Comparison of ENCODE assay signal across 15 cellular contexts in the genomic region with DNA sequence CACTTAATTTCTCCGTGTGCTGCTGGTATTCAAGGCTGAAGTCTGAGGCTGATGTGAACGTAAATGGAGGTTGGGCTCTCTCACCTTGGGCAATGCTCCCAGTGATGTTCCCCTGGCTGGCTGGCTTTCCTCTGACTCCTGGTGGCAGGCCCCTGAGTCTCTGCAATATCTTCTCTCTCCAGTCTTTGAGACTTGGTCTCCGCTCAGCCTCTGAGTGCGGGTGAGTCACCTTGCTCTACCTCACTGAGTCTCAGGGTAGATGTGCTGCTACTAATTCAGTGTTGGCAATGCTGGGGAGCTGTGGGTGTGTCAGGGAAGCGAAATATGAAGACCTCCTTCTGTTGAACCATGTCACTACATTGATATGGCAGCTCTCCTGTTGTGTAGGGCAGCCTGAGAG. TPM values are rescaled to one million over a fixed set of nuclear protein-coding genes. Genes with fewer than 3 reads are reported as not detected.
DNase-seq lines count a peak whose midpoint lies in the region; ATAC-seq, FAIRE-seq and TF ChIP-seq lines count a peak whose summit lies in the region.
"Had no signal": no experiment of that assay in that cellular context is flagged by ENCODE, and none has a peak within 500 bp of the region (broad histone marks: within the 10 kb centered on the region; RNA-seq: fewer than 3 reads in every experiment).

No MANE protein-coding gene starts in this region.

- no peak overlapping the region for H3K4me2 ChIP-seq in H1 (ENCODE audit: insufficient read depth in 1 of 2, low read depth in 2 of 2, low read length in 2 of 2)

- H3K4me3 Mint-ChIP-seq in nephron progenitor cell, result no peak overlapping the region
- no peak overlapping the region for H3K4me3 Mint-ChIP-seq in CD4-positive, alpha-beta T cell

- H2AFZ ChIP-seq in H1 (ENCODE audit: low read length), result 0 out of 2 replicates have a peak overlapping the region, but pooled peaks have one; percentile 22

- no peaks in the 10 kb centered on the region for H3K9me3 Mint-ChIP-seq in nephron progenitor cell
- H3K9me3 Mint-ChIP-seq in CD4-positive, alpha-beta T cell, result no peaks in the 10 kb centered on the region
- H3K9me3 Mint-ChIP-seq in activated naive CD4-positive, alpha-beta T cell treated with anti-CD3 and anti-CD28 coated beads, Interleukin-2, amount 50 U/mL, for 72 hours, result no peaks in the 10 kb centered on the region

- no peak overlapping the region for H4K5ac ChIP-seq in H1 (ENCODE audit: insufficient read length, low read depth, low read length)

- H3K36me3 ChIP-seq in HEK293 (ENCODE audit: control insufficient read depth in 2 of 2, insufficient read depth in 1 of 2, low read length in 2 of 2), result no peaks in the 10 kb centered on the region
- peaks cover 2% of the 10 kb centered on the region; the same call in 1 of the 2 replicates for H3K36me3 ChIP-seq in SJSA1
- no peaks in the 10 kb centered on the region for H3K36me3 ChIP-seq in H1 (ENCODE audit: control insufficient read depth in 2 of 4, insufficient read depth in 4 of 4, low read length in 3 of 4)

- no peak overlapping the region for H3K9ac ChIP-seq in H1 (replicated peaks in 1 of 4; ENCODE audit: extremely low read depth in 1 of 4, low read depth in 3 of 4, low read length in 3 of 4)

- H3K23me2 ChIP-seq in H1 (ENCODE audit: low read depth, low read length), result no peaks in the 10 kb centered on the region

- H2BK12ac ChIP-seq in H1 (ENCODE audit: low read depth, low read length), result no peak overlapping the region

- H3K27me3 ChIP-seq in SJSA1 (replicated peaks) (no peaks in the 10 kb centered on the region), H1 (replicated peaks in 1 of 4; ENCODE audit: control insufficient read depth in 3 of 4, extremely low read depth in 1 of 4, insufficient read depth in 3 of 4, low read length in 3 of 4) (no peaks in the 10 kb centered on the region)
- H3K27me3 ChIP-seq in CD4-positive, alpha-beta T cell (ENCODE audit: control insufficient read depth, insufficient read depth, low read length), result peaks cover 3% of the 10 kb centered on the region

- no peak for FAIRE-seq in H1 (lab: Jason Lieb, UNC)

- WGBS in H1 (ENCODE audit: extremely low coverage in 1 of 2, insufficient coverage in 1 of 2, insufficient read length in 1 of 2, insufficient replicate concordance in 2 of 2, low coverage in 1 of 2, low lambda C conversion rate in 2 of 2, missing lambda C conversion rate in 1 of 2), 2 experiments, result 91% methylated on average over 5 of the region's 5 CpGs; no CpG with 5 or more reads in 1 of the 2 experiments

- intact Hi-C loops in CD4-positive, alpha-beta T cell (cut with DNase I, micrococcal nuclease), result loop anchor here in 1 of 2 experiments (10.0 kb wide), 2 partner anchors 316 to 1216 kb away; no protein-coding TSS in a partner anchor

- H3K27ac Mint-ChIP-seq in nephron progenitor cell, result peak overlapping the region; percentile 9
- no peak overlapping the region for H3K27ac Mint-ChIP-seq in CD4-positive, alpha-beta T cell
- no peak overlapping the region for H3K27ac Mint-ChIP-seq in activated naive CD4-positive, alpha-beta T cell treated with anti-CD3 and anti-CD28 coated beads, Interleukin-2, amount 50 U/mL, for 72 hours

- no peaks in the 10 kb centered on the region for H3K79me1 ChIP-seq in H1 (ENCODE audit: low read depth, low read length)

- no peak for TF ChIP-seq POLR2A in H1 (IDR thresholded peaks at IDR 0.05; ENCODE audit: control extremely low read depth in 1 of 2, low read depth in 2 of 2, low read length in 2 of 2)

- H3K18ac ChIP-seq in H1 (ENCODE audit: extremely low read depth, low read length), result no peak overlapping the region

- CTCF ChIA-PET in HEK293 (lab: Yijun Ruan, JAX) (interaction anchor here (0.6 kb wide), 1 partner anchor 68 kb away, joined by 3 read pairs; no protein-coding TSS in a partner anchor), H1 (lab: Charles Lee; ENCODE audit: partially characterized antibody) (interaction anchor here (1.0 to 1.4 kb wide), 2 partner anchors 11 to 12 kb away, joined by 3 read pairs; no protein-coding TSS in a partner anchor)
- CTCF ChIA-PET in CD4-positive, alpha-beta T cell (lab: Charles Lee), result no interaction called here

- DNase-seq in SJSA1 (ENCODE audit: low read depth in 1 of 2, low spot score in 2 of 2), result peak in 1 of 2 experiments; percentile 45
- no peak for DNase-seq in H1 (ENCODE audit: low read depth in 1 of 2, low spot score in 2 of 2)
- no peak for DNase-seq in nephron progenitor cell
- no peak for DNase-seq in CD4-positive, alpha-beta T cell
- no peak for DNase-seq in LoVo (ENCODE audit: low spot score)
- no peak for DNase-seq in activated naive CD4-positive, alpha-beta T cell treated with anti-CD3 and anti-CD28 coated beads, Interleukin-2, amount 50 U/mL, for 72 hours (ENCODE audit: low spot score in 2 of 2)
- DNase-seq: AML-193, DMS79, NCI-H1436 treated with DMSO at 0.1 percent for 48 hours, NCI-H2081, NCI-H524 treated with DMSO at 0.1 percent for 48 hours, OCI-M1 had no signal

- POLR2A ChIA-PET in HEK293 (lab: Yijun Ruan, JAX) (no interaction called here), H1 (lab: Charles Lee; ENCODE audit: partially characterized antibody) (interaction anchor here (1.9 kb wide), 1 partner anchor 12 kb away, joined by 9 read pairs; no protein-coding TSS in a partner anchor)
- POLR2A ChIA-PET in CD4-positive, alpha-beta T cell (lab: Charles Lee), result no interaction called here

- no peaks in the 10 kb centered on the region for H3K79me2 ChIP-seq in H1 (ENCODE audit: control insufficient read depth in 1 of 2, insufficient read depth in 2 of 2, low read length in 2 of 2)

- H2BK20ac ChIP-seq in H1 (ENCODE audit: low read length), result no peak overlapping the region

- no peak overlapping the region for H3K23ac ChIP-seq in H1 (ENCODE audit: insufficient read length)

- no peaks in the 10 kb centered on the region for H3K4me1 ChIP-seq in HEK293 (ENCODE audit: control insufficient read depth, insufficient read depth, low read length)
- H3K4me1 ChIP-seq in SJSA1 (replicated peaks), result peaks cover 46% of the 10 kb centered on the region
- no peaks in the 10 kb centered on the region for H3K4me1 ChIP-seq in H1 (replicated peaks in 1 of 4; ENCODE audit: control insufficient read depth in 3 of 4, insufficient read depth in 4 of 4, low read length in 3 of 4)

- ATAC-seq in CD4-positive, alpha-beta T cell (ENCODE audit: poor library complexity), result no peak
- ATAC-seq in activated naive CD4-positive, alpha-beta T cell treated with anti-CD3 and anti-CD28 coated beads, Interleukin-2, amount 50 U/mL, for 72 hours, result no peak

- H3K4me3 ChIP-seq in HEK293 (ENCODE audit: low read depth, low read length), result no peak overlapping the region
- H3K4me3 ChIP-seq in SJSA1, result no peak overlapping the region
- H3K4me3 ChIP-seq in H1 (ENCODE audit: extremely low read depth in 1 of 4, insufficient read depth in 2 of 4, low read depth in 3 of 4, low read length in 4 of 4), result no peak overlapping the region
- H3K4me3 ChIP-seq: SK-N-MC had no signal

- H3K27ac ChIP-seq in HEK293 (ENCODE audit: extremely low read depth, low read depth, low read length) (no peak overlapping the region), SJSA1 (peak overlapping the region; percentile 85), H1 (ENCODE audit: low read depth, low read length) (no peak overlapping the region)
- no peak overlapping the region for H3K27ac ChIP-seq in CD4-positive, alpha-beta T cell (ENCODE audit: low read depth, low read length)
- H3K27ac ChIP-seq: SK-N-MC had no signal

- no peak overlapping the region for H2AK5ac ChIP-seq in H1 (ENCODE audit: low read depth, low read length)

- no peak overlapping the region for H3K56ac ChIP-seq in H1 (replicated peaks; ENCODE audit: insufficient read length, low read depth, low read length)

- no peaks in the 10 kb centered on the region for H3K9me3 ChIP-seq in HEK293 (ENCODE audit: control insufficient read depth, insufficient read depth, low read depth, low read length)
- no peaks in the 10 kb centered on the region for H3K9me3 ChIP-seq in SJSA1 (replicated peaks)
- no peaks in the 10 kb centered on the region for H3K9me3 ChIP-seq in H1 (ENCODE audit: insufficient read depth in 2 of 2, low read depth in 1 of 2, low read length in 1 of 2)
- H3K9me3 ChIP-seq in CD4-positive, alpha-beta T cell (ENCODE audit: control insufficient read depth, low read length), result no peaks in the 10 kb centered on the region

- TF ChIP-seq CTCF in HEK293 (tag by site-specific recombination; IDR thresholded peaks at IDR 0.05) (no peak), H1 (IDR thresholded peaks at IDR 0.05; ENCODE audit: control extremely low read depth in 1 of 3, insufficient read depth in 1 of 3, low read depth in 1 of 3, low read length in 3 of 3) (no peak), nephron progenitor cell (IDR thresholded peaks at IDR 0.05) (no peak)
- no peak for TF ChIP-seq CTCF in CD4-positive, alpha-beta T cell (IDR thresholded peaks at IDR 0.05)

- no peak overlapping the region for H4K8ac ChIP-seq in H1 (ENCODE audit: extremely low read depth, insufficient read depth, low read length)

- H4K20me1 ChIP-seq in H1 (replicated peaks in 1 of 2; ENCODE audit: control insufficient read depth in 1 of 2, insufficient read depth in 2 of 2, low read length in 2 of 2), result no peaks in the 10 kb centered on the region

- no peak overlapping the region for H3K14ac ChIP-seq in H1 (ENCODE audit: insufficient read length)

- peaks cover 50% of the 10 kb centered on the region for H3K4me1 Mint-ChIP-seq in nephron progenitor cell
- peaks cover 9% of the 10 kb centered on the region for H3K4me1 Mint-ChIP-seq in CD4-positive, alpha-beta T cell (ENCODE audit: low read depth)

- no peaks in the 10 kb centered on the region for H3K36me3 Mint-ChIP-seq in nephron progenitor cell (ENCODE audit: low read depth)
- no peaks in the 10 kb centered on the region for H3K36me3 Mint-ChIP-seq in CD4-positive, alpha-beta T cell (ENCODE audit: low read depth)
- no peaks in the 10 kb centered on the region for H3K36me3 Mint-ChIP-seq in activated naive CD4-positive, alpha-beta T cell treated with anti-CD3 and anti-CD28 coated beads, Interleukin-2, amount 50 U/mL, for 72 hours

- no peak for TF ChIP-seq EP300 in H1 (IDR thresholded peaks at IDR 0.05; ENCODE audit: borderline replicate concordance in 1 of 2, low read depth in 2 of 2, low read length in 2 of 2)

- H2BK120ac ChIP-seq in H1 (replicated peaks; ENCODE audit: low read depth, low read length), result no peak overlapping the region

- no peak overlapping the region for H2BK15ac ChIP-seq in H1 (ENCODE audit: low read length)

- no peak overlapping the region for H3K4ac ChIP-seq in H1 (replicated peaks; ENCODE audit: insufficient read length, low read depth, low read length)

- H4K91ac ChIP-seq in H1 (replicated peaks; ENCODE audit: insufficient read length, low read length), result no peak overlapping the region

- TF ChIP-seq RAD21 in H1 (IDR thresholded peaks at IDR 0.05 in 1 of 2, conservative IDR thresholded peaks at IDR 0.05 in 1 of 2; ENCODE audit: low read depth in 2 of 2, low read length in 2 of 2), result no peak

- H3K27me3 Mint-ChIP-seq in nephron progenitor cell (ENCODE audit: low read depth, poor library complexity), result peaks cover 10% of the 10 kb centered on the region
- peaks cover 21% of the 10 kb centered on the region for H3K27me3 Mint-ChIP-seq in CD4-positive, alpha-beta T cell

- H2BK5ac ChIP-seq in H1 (ENCODE audit: low read depth, low read length), result no peak overlapping the region

RNA-seq across cellular contexts. Expression of a gene that starts 31.3 kb away (rescaled TPM):
- total RNA-seq in SJSA1 (2014; rRNA removed; shearing (Covaris generic)), result 99.9 and 119 TPM in 2 replicates
- total RNA-seq in H1 (2021; fragmentation: NEBNext Ultra II Directional; extraction: Animal tissue kit (Norgen Biotek cat#: 25700)), result 53.4 and 57.8 TPM in 2 replicates
- polyA plus RNA-seq in H1 (2011; rRNA removed), result 7.8 and 11.6 TPM in 2 replicates
- polyA plus RNA-seq in H1 (2011; cell fraction: cytosol; rRNA removed), result 12.7 TPM
- polyA plus RNA-seq in H1 (2011; cell fraction: nucleus; rRNA removed), result 6.7 TPM
- polyA plus RNA-seq in H1 (2012, experiment 1 of 2), result 11.1 to 24.4 TPM (median 17.0 TPM) in 4 replicates
- polyA plus RNA-seq in H1 (2012, experiment 2 of 2), result 3.8 TPM
- polyA plus RNA-seq in H1 (2013, experiment 1 of 2), result 31.0 TPM
- 33.7 TPM for polyA plus RNA-seq in H1 (2013, experiment 2 of 2)
- polyA minus RNA-seq in H1 (2011; rRNA and poly(A)+ RNA removed), result 20.5 and 32.5 TPM in 2 replicates
- 18.6 TPM for polyA minus RNA-seq in H1 (2011; cell fraction: cytosol; rRNA and poly(A)+ RNA removed)
- polyA minus RNA-seq in H1 (2011; cell fraction: nucleus; rRNA and poly(A)+ RNA removed), result 20.5 TPM
- total RNA-seq in CD4-positive, alpha-beta T cell, result 10 to 100 TPM; 16.2 to 16.4 TPM
- 10 to 100 TPM; 28.7 to 31.1 TPM for total RNA-seq in activated naive CD4-positive, alpha-beta T cell treated with anti-CD3 and anti-CD28 coated beads, Interleukin-2, amount 50 U/mL, for 72 hours
- total RNA-seq: H4 had no signal
